Comparison of ENCODE assay signal across 9 cellular contexts in genomic region chr4:83618991-83619390, GRCh38.
DNase-seq lines count a peak whose midpoint lies in the region; ATAC-seq, FAIRE-seq and TF ChIP-seq lines count a peak whose summit lies in the region.
"Had no signal": no experiment of that assay in that cellular context is flagged by ENCODE, and none has a peak within 500 bp of the region (broad histone marks: within the 10 kb centered on the region; RNA-seq: fewer than 3 reads in every experiment).

No MANE protein-coding gene starts in this region.

- peaks cover 14% of the 10 kb centered on the region for H3K9me3 Mint-ChIP-seq in stimulated activated effector memory CD8-positive, alpha-beta T cell treated with anti-CD3 and anti-CD28 coated beads, Interleukin-12 subunit alpha, Interleukin-12 subunit beta, amount 100 ng/mL, for 72 hours

- peak; percentile 65 for FAIRE-seq in RCC 7860 (lab: Jason Lieb, UNC)

- TF ChIP-seq CTCF in fibroblast of villous mesenchyme (IDR thresholded peaks at IDR 0.05; ENCODE audit: insufficient read depth, low read depth, low read length), result no peak

- no peak overlapping the region for H3K27ac Mint-ChIP-seq in stimulated activated effector memory CD8-positive, alpha-beta T cell treated with anti-CD3 and anti-CD28 coated beads, Interleukin-12 subunit alpha, Interleukin-12 subunit beta, amount 100 ng/mL, for 72 hours
- H3K27ac Mint-ChIP-seq: activated naive CD8-positive, alpha-beta T cell had no signal

- no peaks in the 10 kb centered on the region for H3K36me3 Mint-ChIP-seq in stimulated activated effector memory CD8-positive, alpha-beta T cell treated with anti-CD3 and anti-CD28 coated beads, Interleukin-12 subunit alpha, Interleukin-12 subunit beta, amount 100 ng/mL, for 72 hours

- H3K4me3 Mint-ChIP-seq in stimulated activated effector memory CD8-positive, alpha-beta T cell treated with anti-CD3 and anti-CD28 coated beads, Interleukin-12 subunit alpha, Interleukin-12 subunit beta, amount 100 ng/mL, for 72 hours, result no peak overlapping the region
- H3K4me3 Mint-ChIP-seq: activated naive CD8-positive, alpha-beta T cell had no signal

- ATAC-seq in stimulated activated effector memory CD8-positive, alpha-beta T cell treated with anti-CD3 and anti-CD28 coated beads, Interleukin-12 subunit alpha, Interleukin-12 subunit beta, amount 100 ng/mL, for 72 hours, result no peak
- ATAC-seq in GM19395 (IDR thresholded peaks at IDR 0.05; ENCODE audit: unreplicated experiment) (no peak), GM18867 (IDR thresholded peaks at IDR 0.05; ENCODE audit: unreplicated experiment) (no peak)

- DNase-seq in EL (peak; percentile 61), RCC 7860 (ENCODE audit: low spot score) (peak; percentile 64), fibroblast of villous mesenchyme (ENCODE audit: low read depth) (peak; percentile 20), pons (ENCODE audit: low spot score) (peak; percentile 71), NCI-H1436 treated with DMSO at 0.1 percent for 48 hours (lab: John Stamatoyannopoulos, UW) (no peak)
- DNase-seq in stimulated activated effector memory CD8-positive, alpha-beta T cell treated with anti-CD3 and anti-CD28 coated beads, Interleukin-12 subunit alpha, Interleukin-12 subunit beta, amount 100 ng/mL, for 72 hours (ENCODE audit: low spot score in 2 of 2), result no peak

- no peak overlapping the region for H3K4me3 ChIP-seq in fibroblast of villous mesenchyme (ENCODE audit: low read depth, low read length)

- no peaks in the 10 kb centered on the region for H3K4me1 Mint-ChIP-seq in stimulated activated effector memory CD8-positive, alpha-beta T cell treated with anti-CD3 and anti-CD28 coated beads, Interleukin-12 subunit alpha, Interleukin-12 subunit beta, amount 100 ng/mL, for 72 hours

Comparison
In these comparisons a context has a peak if more than half of its experiments do, and no peak if none do; other contexts are left out.
1. DNase-seq: peak in EL (single experiment), RCC 7860 (single experiment), fibroblast of villous mesenchyme (single experiment) and pons (single experiment); none in NCI-H1436 treated with DMSO at 0.1 percent for 48 hours (single experiment) and stimulated activated effector memory CD8-positive, alpha-beta T cell treated with anti-CD3 and anti-CD28 coated beads, Interleukin-12 subunit alpha, Interleukin-12 subunit beta, amount 100 ng/mL, for 72 hours (0 of 2).